In genomic region chr18:69958422-69958821, GRCh38 we compare ENCODE assay signal across 12 cellular contexts. TPM values are rescaled to one million over a fixed set of nuclear protein-coding genes. Genes with fewer than 3 reads are reported as not detected.
A peak's percentile ranks its signal among the peaks of the same experiment; 100 is the strongest.
DNase-seq lines count a peak whose midpoint lies in the region; ATAC-seq and TF ChIP-seq lines count a peak whose summit lies in the region.
"Had no signal": no experiment of that assay in that cellular context is flagged by ENCODE, and none has a peak within 500 bp of the region (broad histone marks: within the 10 kb centered on the region; RNA-seq: fewer than 3 reads in every experiment).

No MANE protein-coding gene starts in this region.

- TF ChIP-seq CTCF in sigmoid colon (IDR thresholded peaks at IDR 0.05), result no peak

- H3K36me3 Mint-ChIP-seq in activated naive CD4-positive, alpha-beta T cell treated with anti-CD3 and anti-CD28 coated beads, Interleukin-2, amount 10 ng/mL, durations not matched to agents 7 days and 5 days, result peaks cover 10% of the 10 kb centered on the region
- peaks cover 5% of the 10 kb centered on the region for H3K36me3 Mint-ChIP-seq in stimulated activated naive CD8-positive, alpha-beta T cell treated with anti-CD3 and anti-CD28 coated beads, Interleukin-15, Interleukin-2, amounts not matched to agents 100 ng/mL and 50 ng/mL, for 24 hours (ENCODE audit: low read depth)
- peaks cover 0 to 3% (median 2%) of the 10 kb centered on the region in 3 donors for H3K36me3 Mint-ChIP-seq in naive thymus-derived CD8-positive, alpha-beta T cell
- H3K36me3 Mint-ChIP-seq: mesothelial cell of epicardium had no signal

- DNase-seq in activated naive CD4-positive, alpha-beta T cell treated with Interleukin-2 at 50 U/mL for 16 hours, result peak; percentile 66
- no peak for DNase-seq in activated naive CD4-positive, alpha-beta T cell treated with anti-CD3 and anti-CD28 coated beads, Interleukin-2, amount 10 ng/mL, durations not matched to agents 7 days and 5 days
- no peak for DNase-seq in sigmoid colon
- DNase-seq in naive thymus-derived CD8-positive, alpha-beta T cell, result no peak
- no peak for DNase-seq in HEK293T (ENCODE audit: extremely low spot score)
- DNase-seq: NCI-H774, spleen, transverse colon had no signal

- no peaks in the 10 kb centered on the region for H3K36me3 ChIP-seq in sigmoid colon
- H3K36me3 ChIP-seq: spleen, transverse colon had no signal

- no peaks in the 10 kb centered on the region for H3K27me3 Mint-ChIP-seq in activated naive CD4-positive, alpha-beta T cell treated with anti-CD3 and anti-CD28 coated beads, Interleukin-2, amount 10 ng/mL, durations not matched to agents 7 days and 5 days
- no peaks in the 10 kb centered on the region for H3K27me3 Mint-ChIP-seq in stimulated activated naive CD8-positive, alpha-beta T cell treated with anti-CD3 and anti-CD28 coated beads, Interleukin-15, Interleukin-2, amounts not matched to agents 100 ng/mL and 50 ng/mL, for 24 hours
- no peaks in the 10 kb centered on the region for H3K27me3 Mint-ChIP-seq in naive thymus-derived CD8-positive, alpha-beta T cell

- H3K9me3 ChIP-seq in sigmoid colon, result no peaks in the 10 kb centered on the region
- H3K9me3 ChIP-seq: spleen, transverse colon had no signal

- H3K4me1 ChIP-seq in sigmoid colon, result peaks cover 0 to 11% (median 5%) of the 10 kb centered on the region in 4 donors

- TF ChIP-seq POLR2A in sigmoid colon (IDR thresholded peaks at IDR 0.05), result no peak

- TF ChIP-seq EP300 in sigmoid colon (IDR thresholded peaks at IDR 0.05), result no peak

- no peak overlapping the region for H3K4me3 Mint-ChIP-seq in activated naive CD4-positive, alpha-beta T cell treated with anti-CD3 and anti-CD28 coated beads, Interleukin-2, amount 10 ng/mL, durations not matched to agents 7 days and 5 days
- peak overlapping the region; percentile 19 for H3K4me3 Mint-ChIP-seq in stimulated activated naive CD8-positive, alpha-beta T cell treated with anti-CD3 and anti-CD28 coated beads, Interleukin-15, Interleukin-2, amounts not matched to agents 100 ng/mL and 50 ng/mL, for 24 hours
- H3K4me3 Mint-ChIP-seq in naive thymus-derived CD8-positive, alpha-beta T cell, result peak overlapping the region in 3 of 10 donors; percentile 21 to 52 (median 36)
- H3K4me3 Mint-ChIP-seq: mesothelial cell of epicardium had no signal

- H3K4me3 ChIP-seq in sigmoid colon, result no peak overlapping the region
- H3K4me3 ChIP-seq: spleen, transverse colon had no signal

- CTCF ChIA-PET in activated naive CD4-positive, alpha-beta T cell treated with anti-CD3 and anti-CD28 coated beads, Interleukin-2, amount 10 ng/mL, durations not matched to agents 7 days and 5 days (lab: Charles Lee), result interaction anchor here (0.7 to 2.6 kb wide), 5 partner anchors 11 to 76 kb away, joined by 3 to 9 read pairs (median 5); no protein-coding TSS in a partner anchor
- CTCF ChIA-PET in HEK293T (lab: Yijun Ruan, JAX), result no interaction called here

- H3K9me3 Mint-ChIP-seq in activated naive CD4-positive, alpha-beta T cell treated with anti-CD3 and anti-CD28 coated beads, Interleukin-2, amount 10 ng/mL, durations not matched to agents 7 days and 5 days, result no peaks in the 10 kb centered on the region
- H3K9me3 Mint-ChIP-seq in stimulated activated naive CD8-positive, alpha-beta T cell treated with anti-CD3 and anti-CD28 coated beads, Interleukin-15, Interleukin-2, amounts not matched to agents 100 ng/mL and 50 ng/mL, for 24 hours, result peaks cover 3% of the 10 kb centered on the region
- no peaks in the 10 kb centered on the region for H3K9me3 Mint-ChIP-seq in naive thymus-derived CD8-positive, alpha-beta T cell

- POLR2A ChIA-PET in naive thymus-derived CD8-positive, alpha-beta T cell (lab: Charles Lee), result interaction anchor here (0.8 to 2.0 kb wide), 3 partner anchors 12 to 50 kb away, joined by 4 to 8 read pairs (median 4); no protein-coding TSS in a partner anchor
- POLR2A ChIA-PET in HEK293T (lab: Yijun Ruan, JAX), result no interaction called here

- WGBS in sigmoid colon, 2 donors, result 73 to 82% methylated on average over 5 of the region's 5 CpGs

- H3K4me1 Mint-ChIP-seq in activated naive CD4-positive, alpha-beta T cell treated with anti-CD3 and anti-CD28 coated beads, Interleukin-2, amount 10 ng/mL, durations not matched to agents 7 days and 5 days, result peaks cover 17% of the 10 kb centered on the region
- H3K4me1 Mint-ChIP-seq in stimulated activated naive CD8-positive, alpha-beta T cell treated with anti-CD3 and anti-CD28 coated beads, Interleukin-15, Interleukin-2, amounts not matched to agents 100 ng/mL and 50 ng/mL, for 24 hours (ENCODE audit: low read depth), result peaks cover 12% of the 10 kb centered on the region
- peaks cover 14 to 28% (median 26%) of the 10 kb centered on the region in 4 donors for H3K4me1 Mint-ChIP-seq in naive thymus-derived CD8-positive, alpha-beta T cell
- H3K4me1 Mint-ChIP-seq: mesothelial cell of epicardium had no signal

- intact Hi-C loops in sigmoid colon (cut with DNase I), result loop anchor here (5.0 kb wide), 1 partner anchor 76 kb away; no protein-coding TSS in a partner anchor

- ATAC-seq in GM21825 (IDR thresholded peaks at IDR 0.05; ENCODE audit: unreplicated experiment), result peak; percentile 34
- peak; percentile 56 for ATAC-seq in HG03520 (IDR thresholded peaks at IDR 0.05; ENCODE audit: unreplicated experiment)
- no peak for ATAC-seq in naive thymus-derived CD8-positive, alpha-beta T cell

- no peaks in the 10 kb centered on the region for H3K27me3 ChIP-seq in sigmoid colon
- H3K27me3 ChIP-seq: spleen, transverse colon had no signal

- H3K27ac ChIP-seq in sigmoid colon, result no peak overlapping the region
- H3K27ac ChIP-seq: transverse colon had no signal

- no peak overlapping the region for H3K27ac Mint-ChIP-seq in activated naive CD4-positive, alpha-beta T cell treated with anti-CD3 and anti-CD28 coated beads, Interleukin-2, amount 10 ng/mL, durations not matched to agents 7 days and 5 days
- H3K27ac Mint-ChIP-seq in stimulated activated naive CD8-positive, alpha-beta T cell treated with anti-CD3 and anti-CD28 coated beads, Interleukin-15, Interleukin-2, amounts not matched to agents 100 ng/mL and 50 ng/mL, for 24 hours, result peak overlapping the region; percentile 64
- H3K27ac Mint-ChIP-seq in naive thymus-derived CD8-positive, alpha-beta T cell, result peak overlapping the region in 3 of 10 donors; percentile 4 to 78 (median 63)
- H3K27ac Mint-ChIP-seq: mesothelial cell of epicardium had no signal

TF ChIP-seq in HEK293T, 16 proteins besides CTCF, POLR2A, EP300 and RAD21:
- TF ChIP-seq L3MBTL2 (conservative IDR thresholded peaks at IDR 0.05) (no peak), CTBP1 (IDR thresholded peaks at IDR 0.05; ENCODE audit: borderline replicate concordance) (no peak), TARDBP (IDR thresholded peaks at IDR 0.05) (no peak), FOXM1 (IDR thresholded peaks at IDR 0.05; ENCODE audit: borderline replicate concordance) (no peak), HDGF (IDR thresholded peaks at IDR 0.05; ENCODE audit: borderline replicate concordance) (no peak), BHLHE40 (IDR thresholded peaks at IDR 0.05; ENCODE audit: borderline replicate concordance) (no peak), NFRKB (IDR thresholded peaks at IDR 0.05) (no peak), FOXK2 (IDR thresholded peaks at IDR 0.05) (no peak)
- TF ChIP-seq, protein P1, sequence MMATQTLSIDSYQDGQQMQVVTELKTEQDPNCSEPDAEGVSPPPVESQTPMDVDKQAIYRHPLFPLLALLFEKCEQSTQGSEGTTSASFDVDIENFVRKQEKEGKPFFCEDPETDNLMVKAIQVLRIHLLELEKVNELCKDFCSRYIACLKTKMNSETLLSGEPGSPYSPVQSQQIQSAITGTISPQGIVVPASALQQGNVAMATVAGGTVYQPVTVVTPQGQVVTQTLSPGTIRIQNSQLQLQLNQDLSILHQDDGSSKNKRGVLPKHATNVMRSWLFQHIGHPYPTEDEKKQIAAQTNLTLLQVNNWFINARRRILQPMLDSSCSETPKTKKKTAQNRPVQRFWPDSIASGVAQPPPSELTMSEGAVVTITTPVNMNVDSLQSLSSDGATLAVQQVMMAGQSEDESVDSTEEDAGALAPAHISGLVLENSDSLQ (IDR thresholded peaks at IDR 0.05), result no peak

RNA-seq across cellular contexts. Expression of gene CD226, which starts 10.7 kb away (rescaled TPM):
- total RNA-seq in sigmoid colon, result 1 to 10 TPM in 1 of 4 donors, under 1 TPM in 3; 0.36 to 1.2 (median 0.52) TPM
- 1 to 10 TPM in 2 of 3 donors, under 1 TPM in 1; under 0.01 to 2.4 (median 1.4) TPM for polyA plus RNA-seq in sigmoid colon
- total RNA-seq in naive thymus-derived CD8-positive, alpha-beta T cell, result 10 to 100 TPM; 24.6 to 26.1 TPM
- 10 to 100 TPM; 13.0 to 26.4 (median 15.6) TPM for polyA plus RNA-seq in naive thymus-derived CD8-positive, alpha-beta T cell

Comparison
In these comparisons a context has a peak if more than half of its experiments do, and no peak if none do; other contexts are left out.
1. ATAC-seq: peak in GM21825 (single experiment) and HG03520 (single experiment); none in naive thymus-derived CD8-positive, alpha-beta T cell (0 of 2).
2. RNA of gene CD226, which starts 10.7 kb away (total RNA-seq): 24.6 to 26.1 TPM in naive thymus-derived CD8-positive, alpha-beta T cell; 0.36 to 1.2 TPM in sigmoid colon; every median in the first group is over 10 times any median in the second.